11 cellular contexts compared by ENCODE assay signal in genomic region chr2:106098081-106098480, GRCh38.
A peak's percentile ranks its signal among the peaks of the same experiment; 100 is the strongest.
DNase-seq lines count a peak whose midpoint lies in the region; ATAC-seq and TF ChIP-seq lines count a peak whose summit lies in the region.
"Had no signal": no experiment of that assay in that cellular context is flagged by ENCODE, and none has a peak within 500 bp of the region (broad histone marks: within the 10 kb centered on the region; RNA-seq: fewer than 3 reads in every experiment).

No MANE protein-coding gene starts in this region.

- DNase-seq in Calu3 (peak; percentile 30), HEK293T (ENCODE audit: extremely low spot score) (peak; percentile 17), Peyer's patch (no peak), NCI-H146 (lab: John Stamatoyannopoulos, UW) (no peak), amygdala (lab: John Stamatoyannopoulos, UW) (no peak)
- peak; percentile 36 for DNase-seq in activated naive CD8-positive, alpha-beta T cell treated with anti-CD3 and anti-CD28 coated beads, Interleukin-2, amount 50 U/mL, for 24 hours
- DNase-seq: hippocampal formation had no signal

- no peak for TF ChIP-seq POLR2A in Peyer's patch (IDR thresholded peaks at IDR 0.05)

- WGBS in liver: 64% methylated on average over 3 of the region's 3 CpGs

- POLR2A ChIA-PET in HEK293T (lab: Yijun Ruan, JAX): no interaction called here

- H3K27ac ChIP-seq in liver (ENCODE audit: low read depth in 1 of 2, low read length in 2 of 2) (no peak overlapping the region), Peyer's patch (no peak overlapping the region)
- H3K27ac ChIP-seq: thoracic aorta had no signal

- TF ChIP-seq RAD21 in liver (IDR thresholded peaks at IDR 0.05): peak; percentile 45 to 67

- no peak overlapping the region for H3K27ac Mint-ChIP-seq in Calu3 (ENCODE audit: unreplicated experiment)
- H3K27ac Mint-ChIP-seq in activated naive CD8-positive, alpha-beta T cell treated with anti-CD3 and anti-CD28 coated beads, Interleukin-2, amount 50 U/mL, for 24 hours: no peak overlapping the region
- H3K27ac Mint-ChIP-seq: activated T-helper 2 cell treated with anti-CD3 and anti-CD28 coated beads, Interferon-gamma antibody, Interleukin-2, Interleukin-4, amounts not matched to agents 10 μg/mL and 5 μg/mL and 100 μg/mL, durations not matched to agents 14 hours and 24 hours and 36 hours had no signal

- peaks cover 9% of the 10 kb centered on the region for H3K36me3 Mint-ChIP-seq in Calu3 (ENCODE audit: insufficient read depth, unreplicated experiment)
- H3K36me3 Mint-ChIP-seq in activated naive CD8-positive, alpha-beta T cell treated with anti-CD3 and anti-CD28 coated beads, Interleukin-2, amount 50 U/mL, for 24 hours (ENCODE audit: low read depth): peaks cover 38% of the 10 kb centered on the region

- no peaks in the 10 kb centered on the region for H3K27me3 Mint-ChIP-seq in Calu3 (ENCODE audit: unreplicated experiment)
- H3K27me3 Mint-ChIP-seq in activated naive CD8-positive, alpha-beta T cell treated with anti-CD3 and anti-CD28 coated beads, Interleukin-2, amount 50 U/mL, for 24 hours: no peaks in the 10 kb centered on the region

- no TSS peak for BruUV-seq in Calu3 (replicated peaks; lab: Mats Ljungman, UMichigan)

- no peaks in the 10 kb centered on the region for H3K4me1 Mint-ChIP-seq in Calu3 (ENCODE audit: low read depth, unreplicated experiment)
- H3K4me1 Mint-ChIP-seq in activated naive CD8-positive, alpha-beta T cell treated with anti-CD3 and anti-CD28 coated beads, Interleukin-2, amount 50 U/mL, for 24 hours: peaks cover 43% of the 10 kb centered on the region

- H3K9me3 Mint-ChIP-seq in Calu3 (ENCODE audit: low read depth, unreplicated experiment): no peaks in the 10 kb centered on the region
- no peaks in the 10 kb centered on the region for H3K9me3 Mint-ChIP-seq in activated naive CD8-positive, alpha-beta T cell treated with anti-CD3 and anti-CD28 coated beads, Interleukin-2, amount 50 U/mL, for 24 hours
- H3K9me3 Mint-ChIP-seq: activated T-helper 2 cell treated with anti-CD3 and anti-CD28 coated beads, Interferon-gamma antibody, Interleukin-2, Interleukin-4, amounts not matched to agents 10 μg/mL and 5 μg/mL and 100 μg/mL, durations not matched to agents 14 hours and 24 hours and 36 hours had no signal

- peaks cover 0 to 9% (median 2%) of the 10 kb centered on the region in 4 donors for H3K36me3 ChIP-seq in liver (ENCODE audit: control insufficient read depth in 4 of 4, insufficient read depth in 3 of 4, low read depth in 1 of 4, low read length in 3 of 4)
- no peaks in the 10 kb centered on the region for H3K36me3 ChIP-seq in Peyer's patch
- H3K36me3 ChIP-seq: thoracic aorta had no signal

- H3K4me3 ChIP-seq in liver (ENCODE audit: low read depth in 1 of 3, low read length in 3 of 3) (no peak overlapping the region), Peyer's patch (no peak overlapping the region)
- H3K4me3 ChIP-seq: thoracic aorta had no signal

- no peaks in the 10 kb centered on the region for H3K4me1 ChIP-seq in liver (ENCODE audit: control insufficient read depth in 4 of 4, insufficient read depth in 4 of 4, low read length in 3 of 4)
- no peaks in the 10 kb centered on the region for H3K4me1 ChIP-seq in Peyer's patch

- no peak overlapping the region for H3K9ac ChIP-seq in liver (ENCODE audit: low read depth in 1 of 2, low read length in 2 of 2)

- intact Hi-C loops in Calu3 (cut with micrococcal nuclease; ENCODE audit: unreplicated experiment): no loop called here

- ATAC-seq in activated naive CD8-positive, alpha-beta T cell treated with anti-CD3 and anti-CD28 coated beads, Interleukin-2, amount 50 U/mL, for 24 hours: no peak
- ATAC-seq in GM21381 (IDR thresholded peaks at IDR 0.05; ENCODE audit: unreplicated experiment): no peak

- H3K27me3 ChIP-seq in liver (ENCODE audit: control insufficient read depth in 4 of 4, insufficient read depth in 4 of 4, low read length in 3 of 4) (no peaks in the 10 kb centered on the region), Peyer's patch (no peaks in the 10 kb centered on the region)

- H3K9me3 ChIP-seq in liver (ENCODE audit: control insufficient read depth in 4 of 4, low read length in 3 of 4) (no peaks in the 10 kb centered on the region), Peyer's patch (no peaks in the 10 kb centered on the region)
- H3K9me3 ChIP-seq: thoracic aorta had no signal

- TF ChIP-seq CTCF in Calu3 (IDR thresholded peaks at IDR 0.05; ENCODE audit: unreplicated experiment) (peak; percentile 35), liver (IDR thresholded peaks at IDR 0.05; ENCODE audit: low read depth, low read length, missing input control) (peak; percentile 11), Peyer's patch (IDR thresholded peaks at IDR 0.05) (peak in 2 of 6 experiments; percentile 4 to 44)

- CTCF ChIA-PET in Calu3 (lab: Charles Lee) (interaction anchor here (0.7 kb wide), 1 partner anchor 528 kb away, joined by 3 read pairs; no protein-coding TSS in a partner anchor), HEK293T (lab: Yijun Ruan, JAX) (interaction anchor here (0.8 kb wide), 1 partner anchor 13 kb away, joined by 3 read pairs; no protein-coding TSS in a partner anchor)

- H3K4me3 Mint-ChIP-seq in Calu3 (ENCODE audit: low read depth, unreplicated experiment): no peak overlapping the region
- no peak overlapping the region for H3K4me3 Mint-ChIP-seq in activated naive CD8-positive, alpha-beta T cell treated with anti-CD3 and anti-CD28 coated beads, Interleukin-2, amount 50 U/mL, for 24 hours

TF ChIP-seq in HEK293T, 16 proteins besides CTCF, POLR2A, EP300 and RAD21:
- TF ChIP-seq FOXA1 (IDR thresholded peaks at IDR 0.05): no peak
- no peak for TF ChIP-seq SUZ12 (IDR thresholded peaks at IDR 0.05)
- no peak for TF ChIP-seq SP1 (IDR thresholded peaks at IDR 0.05)
- TF ChIP-seq NFRKB (IDR thresholded peaks at IDR 0.05): no peak
- TF ChIP-seq ZNF384 (IDR thresholded peaks at IDR 0.05): no peak
- no peak for TF ChIP-seq HDGF (IDR thresholded peaks at IDR 0.05; ENCODE audit: borderline replicate concordance)
- no peak for TF ChIP-seq FOXK2 (IDR thresholded peaks at IDR 0.05)
- TF ChIP-seq CTBP1 (IDR thresholded peaks at IDR 0.05; ENCODE audit: borderline replicate concordance): no peak
- TF ChIP-seq FOXM1 (IDR thresholded peaks at IDR 0.05; ENCODE audit: borderline replicate concordance): no peak
- TF ChIP-seq ARNT (IDR thresholded peaks at IDR 0.05): no peak
- TF ChIP-seq LEF1 (IDR thresholded peaks at IDR 0.05; ENCODE audit: borderline replicate concordance): no peak

TF ChIP-seq in liver, 16 proteins besides CTCF, POLR2A, EP300 and RAD21:
- no peak for TF ChIP-seq EGR1 (IDR thresholded peaks at IDR 0.05; ENCODE audit: low read depth in 2 of 2)
- TF ChIP-seq TAF1 (conservative IDR thresholded peaks at IDR 0.05): no peak
- TF ChIP-seq, protein P1, sequence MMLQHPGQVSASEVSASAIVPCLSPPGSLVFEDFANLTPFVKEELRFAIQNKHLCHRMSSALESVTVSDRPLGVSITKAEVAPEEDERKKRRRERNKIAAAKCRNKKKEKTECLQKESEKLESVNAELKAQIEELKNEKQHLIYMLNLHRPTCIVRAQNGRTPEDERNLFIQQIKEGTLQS (IDR thresholded peaks at IDR 0.05): no peak
- no peak for TF ChIP-seq FOXA2 (IDR thresholded peaks at IDR 0.05)
- no peak for TF ChIP-seq ZBTB33 (IDR thresholded peaks at IDR 0.05)
- no peak for TF ChIP-seq HNF4A (conservative IDR thresholded peaks at IDR 0.05)
- TF ChIP-seq HNF4G (IDR thresholded peaks at IDR 0.05): no peak
- TF ChIP-seq, protein P2, sequence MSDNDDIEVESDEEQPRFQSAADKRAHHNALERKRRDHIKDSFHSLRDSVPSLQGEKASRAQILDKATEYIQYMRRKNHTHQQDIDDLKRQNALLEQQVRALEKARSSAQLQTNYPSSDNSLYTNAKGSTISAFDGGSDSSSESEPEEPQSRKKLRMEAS (IDR thresholded peaks at IDR 0.05): no peak

Comparison
In these comparisons a context has a peak if more than half of its experiments do, and no peak if none do; other contexts are left out.
1. DNase-seq: peak in Calu3 (single experiment), HEK293T (single experiment) and activated naive CD8-positive, alpha-beta T cell treated with anti-CD3 and anti-CD28 coated beads, Interleukin-2, amount 50 U/mL, for 24 hours (single experiment); none in Peyer's patch (0 of 3), NCI-H146 (single experiment) and amygdala (0 of 56).